Comparison of ENCODE assay signal across 1 cellular context in genomic region chr11:62392944-62393628, GRCh38.
A peak's percentile ranks its signal among the peaks of the same experiment; 100 is the strongest.
TF ChIP-seq lines count a peak whose summit lies in the region.

No MANE protein-coding gene starts in this region.

TF ChIP-seq in GM12878, 131 proteins besides CTCF, POLR2A, EP300 and RAD21:
- TF ChIP-seq ZBTB40 (IDR thresholded peaks at IDR 0.05; ENCODE audit: borderline replicate concordance) (no peak), SMC3 (IDR thresholded peaks at IDR 0.05; ENCODE audit: borderline replicate concordance, low read length) (peak; percentile 45; the same call in 1 of the 2 replicates)
